ENCODE assay signal across 8 cellular contexts in genomic region chr12:45215419-45216296, GRCh38. TPM values are rescaled to one million over a fixed set of nuclear protein-coding genes. Genes with fewer than 3 reads are reported as not detected.
DNase-seq lines count a peak whose midpoint lies in the region; ATAC-seq and TF ChIP-seq lines count a peak whose summit lies in the region.

ANO6 (plus strand) TSS chr12:45216095; CDS start chr12:45216322, 227 bp downstream.

- H3K27ac Mint-ChIP-seq in T-helper 17 cell = peak within 1 kb of the TSS; percentile 97

- DNase-seq in NCI-H146 (lab: John Stamatoyannopoulos, UW) (peak; percentile 92), T-helper 17 cell (peak; percentile 69 to 71 (median 69)), amniotic stem cell (lab: John Stamatoyannopoulos, UW) (peak; percentile 57), left ventricle myocardium inferior (peak; percentile 89), pulmonary artery endothelial cell (ENCODE audit: low read depth, low spot score) (peak; percentile 65), uterus (peak; percentile 84 to 88)

- no peaks in the 10 kb centered on the region for H3K9me3 ChIP-seq in T-helper 17 cell (ENCODE audit: control insufficient read depth, low read length, poor library complexity, severe bottlenecking)
- no peaks in the 10 kb centered on the region for H3K9me3 ChIP-seq in left ventricle myocardium inferior (replicated peaks)
- H3K9me3 ChIP-seq in uterus = no peaks in the 10 kb centered on the region

- intact Hi-C loops in left ventricle myocardium inferior (cut with micrococcal nuclease) (loop anchor here (10.0 kb wide), 1 partner anchor 49 kb away; no protein-coding TSS in a partner anchor), uterus (cut with DNase I; ENCODE audit: low total_unique reads) (no loop called here)

- H3K27ac ChIP-seq in left ventricle myocardium inferior (replicated peaks) (peak within 1 kb of the TSS; percentile 94), uterus (peak within 1 kb of the TSS; percentile 97)

- H3K36me3 ChIP-seq in left ventricle myocardium inferior (no peaks in the 10 kb centered on the region), uterus (no peaks in the 10 kb centered on the region)

- peaks cover 39% of the 10 kb centered on the region for H3K4me1 Mint-ChIP-seq in T-helper 17 cell

- H3K27me3 Mint-ChIP-seq in T-helper 17 cell = no peaks in the 10 kb centered on the region

- H3K36me3 Mint-ChIP-seq in T-helper 17 cell (ENCODE audit: low read depth) = peaks cover 5% of the 10 kb centered on the region

- H3K4me3 Mint-ChIP-seq in T-helper 17 cell = peak within 1 kb of the TSS; percentile 100

- H3K27me3 ChIP-seq in left ventricle myocardium inferior (ENCODE audit: low read depth) = no peaks in the 10 kb centered on the region
- H3K27me3 ChIP-seq in uterus = no peaks in the 10 kb centered on the region

- H3K4me3 ChIP-seq in left ventricle myocardium inferior = peak within 1 kb of the TSS; percentile 88
- peak within 1 kb of the TSS; percentile 86 to 87 for H3K4me3 ChIP-seq in uterus

- peak; percentile 51 to 86 for TF ChIP-seq POLR2A in uterus (IDR thresholded peaks at IDR 0.05)

- ATAC-seq in GM18499 (IDR thresholded peaks at IDR 0.05; ENCODE audit: insufficient read depth, unreplicated experiment) (peak; percentile 40), HG02884 (IDR thresholded peaks at IDR 0.05; ENCODE audit: unreplicated experiment) (peak; percentile 64), T-helper 17 cell (peak; percentile 83)

- peaks cover 52% of the 10 kb centered on the region for H3K4me1 ChIP-seq in left ventricle myocardium inferior
- peaks cover 0 to 4% of the 10 kb centered on the region in 2 donors for H3K4me1 ChIP-seq in uterus

- TF ChIP-seq CTCF in left ventricle myocardium inferior (IDR thresholded peaks at IDR 0.05; ENCODE audit: borderline replicate concordance) = no peak
- peak in 3 of 4 experiments; percentile 15 to 45 (median 29) for TF ChIP-seq CTCF in uterus (IDR thresholded peaks at IDR 0.05)

RNA-seq across cellular contexts. Expression of gene ANO6, which starts in this region (rescaled TPM):
- 10 to 100 TPM; 32.2 to 69.5 TPM for total RNA-seq in T-helper 17 cell
- total RNA-seq in left ventricle myocardium inferior = 46.2 TPM
- total RNA-seq in pulmonary artery endothelial cell = 72.0 and 73.8 TPM in 2 replicates
- 100 to 1,000 TPM in 1 of 4 donors, 10 to 100 TPM in 3; 53.8 to 125 (median 75.9) TPM for total RNA-seq in uterus

Comparison
In these comparisons a context has a peak if more than half of its experiments do, and no peak if none do; other contexts are left out.
1. Peak in every context shown above with its lines: DNase-seq, ATAC-seq, H3K4me3 ChIP-seq and H3K27ac ChIP-seq.